11 cellular contexts compared by ENCODE assay signal in the genomic region with DNA sequence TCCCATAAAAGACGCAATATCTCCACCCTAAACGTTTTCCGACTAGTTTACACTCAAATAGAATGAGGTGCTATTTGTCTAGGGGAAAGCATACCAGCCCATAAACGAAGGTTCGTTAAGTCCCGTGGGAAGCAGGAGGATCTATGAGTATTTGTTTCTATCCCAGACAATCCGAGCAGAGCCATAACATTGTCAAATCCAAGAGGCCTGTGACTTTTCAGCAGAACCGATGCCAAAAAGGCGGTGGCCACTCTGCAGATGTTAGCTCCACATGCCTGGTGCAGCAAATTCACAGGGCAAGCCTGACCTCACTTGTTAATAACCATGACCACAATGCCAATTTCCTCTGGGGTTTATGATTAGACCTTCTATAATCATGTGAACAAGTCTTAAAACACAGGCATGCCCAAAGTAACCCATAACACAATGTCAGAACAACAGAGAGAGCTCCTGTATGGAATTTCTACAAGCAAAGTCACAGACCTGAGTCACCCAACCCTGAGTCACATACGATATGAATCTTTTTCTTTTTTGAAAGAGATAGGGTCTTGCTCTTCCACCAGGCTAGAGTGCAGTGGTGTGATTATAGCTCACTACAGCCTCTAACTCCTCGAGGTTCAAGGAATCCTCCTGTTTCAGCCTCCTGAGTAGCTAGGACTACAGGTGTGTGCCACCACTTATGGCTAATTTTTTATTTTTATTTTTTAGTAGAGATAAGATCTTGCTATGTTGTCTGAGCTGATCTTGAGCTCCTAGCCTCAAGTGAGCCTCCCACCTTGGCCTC.
DNase-seq lines count a peak whose midpoint lies in the region; ATAC-seq, FAIRE-seq and TF ChIP-seq lines count a peak whose summit lies in the region.
"Had no signal": no experiment of that assay in that cellular context is flagged by ENCODE, and none has a peak within 500 bp of the region (broad histone marks: within the 10 kb centered on the region; RNA-seq: fewer than 3 reads in every experiment).

No MANE protein-coding gene starts in this region.

- CTCF ChIA-PET in HCT116 (lab: Charles Lee): no interaction called here

- H3K4me1 ChIP-seq in HCT116 (ENCODE audit: control insufficient read depth in 1 of 2, insufficient read depth in 2 of 2, low read length in 2 of 2): peaks cover 40 to 52% of the 10 kb centered on the region in 2 experiments
- peaks cover 49% of the 10 kb centered on the region for H3K4me1 ChIP-seq in astrocyte (ENCODE audit: insufficient read depth, low read length)
- H3K4me1 ChIP-seq in right atrium auricular region: peaks cover 0 to 63% of the 10 kb centered on the region in 2 donors
- H3K4me1 ChIP-seq in skeletal muscle tissue (ENCODE audit: control insufficient read depth in 3 of 3, insufficient read depth in 3 of 3, low read length in 3 of 3): peaks cover 26 to 41% (median 30%) of the 10 kb centered on the region in 3 donors
- H3K4me1 ChIP-seq in endodermal cell (ENCODE audit: control insufficient read depth, insufficient read depth, low read length): no peaks in the 10 kb centered on the region

- peak; percentile 71 for FAIRE-seq in astrocyte (lab: Jason Lieb, UNC)

- peak overlapping the region; percentile 46 for H3K4me3 Mint-ChIP-seq in astrocyte (ENCODE audit: unreplicated experiment)
- H3K4me3 Mint-ChIP-seq in stimulated activated effector memory CD8-positive, alpha-beta T cell treated with anti-CD3 and anti-CD28 coated beads, Interleukin-12 subunit alpha, Interleukin-12 subunit beta, amount 100 ng/mL, for 72 hours: no peak overlapping the region
- no peak overlapping the region for H3K4me3 Mint-ChIP-seq in endodermal cell
- H3K4me3 Mint-ChIP-seq: memory B cell had no signal

- RAD21 ChIA-PET in HCT116 (lab: Charles Lee; ENCODE audit: low non-redundant PET in 1 of 2, low total read pairs in 2 of 2, uncharacterized antibody in 2 of 2, unreplicated experiment in 2 of 2): no interaction called here

- H3K27me3 Mint-ChIP-seq in astrocyte (ENCODE audit: low read depth, unreplicated experiment) (no peaks in the 10 kb centered on the region), endodermal cell (ENCODE audit: insufficient read depth) (no peaks in the 10 kb centered on the region)
- H3K27me3 Mint-ChIP-seq: memory B cell had no signal

- no peaks in the 10 kb centered on the region for H3K27me3 ChIP-seq in HCT116 (ENCODE audit: insufficient read depth, low read length)
- no peaks in the 10 kb centered on the region for H3K27me3 ChIP-seq in astrocyte (ENCODE audit: insufficient read depth, low read length)
- no peaks in the 10 kb centered on the region for H3K27me3 ChIP-seq in right atrium auricular region
- H3K27me3 ChIP-seq in skeletal muscle tissue (ENCODE audit: control insufficient read depth in 3 of 3, insufficient read depth in 3 of 3, low read length in 3 of 3): no peaks in the 10 kb centered on the region
- no peaks in the 10 kb centered on the region for H3K27me3 ChIP-seq in endodermal cell (ENCODE audit: control insufficient read depth, insufficient read depth, low read length, poor library complexity, severe bottlenecking)

- no TSS peak for BruUV-seq in HCT116 (replicated peaks; lab: Mats Ljungman, UMichigan)

- TF ChIP-seq POLR2A in HCT116 (IDR thresholded peaks at IDR 0.05; ENCODE audit: borderline replicate concordance, extremely low read depth, insufficient read depth, insufficient read length): no peak

- H3K4me1 Mint-ChIP-seq in astrocyte (ENCODE audit: low read depth, unreplicated experiment): peaks cover 43% of the 10 kb centered on the region
- H3K4me1 Mint-ChIP-seq in stimulated activated effector memory CD8-positive, alpha-beta T cell treated with anti-CD3 and anti-CD28 coated beads, Interleukin-12 subunit alpha, Interleukin-12 subunit beta, amount 100 ng/mL, for 72 hours: no peaks in the 10 kb centered on the region
- H3K4me1 Mint-ChIP-seq in endodermal cell: peaks cover 4% of the 10 kb centered on the region
- H3K4me1 Mint-ChIP-seq: memory B cell had no signal

- H3K4me3 ChIP-seq in HCT116 (replicated peaks in 1 of 2; ENCODE audit: low read depth in 1 of 2, low read length in 2 of 2) (no peak overlapping the region), astrocyte (ENCODE audit: insufficient read depth, low read depth, low read length) (no peak overlapping the region), right atrium auricular region (no peak overlapping the region), skeletal muscle tissue (ENCODE audit: low read length in 3 of 3) (peak overlapping the region in 1 of 3 donors; percentile 8), endodermal cell (ENCODE audit: low read length) (no peak overlapping the region)

- H3K9ac ChIP-seq in HCT116 (ENCODE audit: low read length) (peak overlapping the region; percentile 53), astrocyte (ENCODE audit: low read length) (peak overlapping the region; percentile 67), skeletal muscle tissue (ENCODE audit: low read depth in 1 of 3, low read length in 3 of 3) (peak overlapping the region in 1 of 3 donors; percentile 5), endodermal cell (ENCODE audit: extremely low read depth, low read length, poor library complexity, severe bottlenecking) (no peak overlapping the region)

- H3K4me2 ChIP-seq in HCT116 (ENCODE audit: low read length): peak overlapping the region; percentile 60
- peak overlapping the region; percentile 53 for H3K4me2 ChIP-seq in astrocyte (ENCODE audit: low read length)

- no peak overlapping the region for H2AFZ ChIP-seq in HCT116 (ENCODE audit: low read depth, low read length, poor library complexity, severe bottlenecking)
- H2AFZ ChIP-seq in astrocyte (ENCODE audit: low read depth, low read length): no peak overlapping the region

- H3K9me3 ChIP-seq in HCT116 (ENCODE audit: control insufficient read depth in 1 of 2, insufficient read depth in 1 of 2, low read depth in 1 of 2, low read length in 2 of 2) (no peaks in the 10 kb centered on the region), astrocyte (ENCODE audit: insufficient read depth, low read depth, low read length) (no peaks in the 10 kb centered on the region), right atrium auricular region (no peaks in the 10 kb centered on the region), skeletal muscle tissue (ENCODE audit: control insufficient read depth in 3 of 3, low read length in 3 of 3) (no peaks in the 10 kb centered on the region), endodermal cell (ENCODE audit: control insufficient read depth, low read length) (no peaks in the 10 kb centered on the region)

- no peaks in the 10 kb centered on the region for H3K36me3 ChIP-seq in HCT116 (ENCODE audit: control insufficient read depth in 1 of 2, insufficient read depth in 2 of 2, low read length in 2 of 2)
- no peaks in the 10 kb centered on the region for H3K36me3 ChIP-seq in astrocyte (ENCODE audit: insufficient read depth, low read length)
- H3K36me3 ChIP-seq in right atrium auricular region: no peaks in the 10 kb centered on the region
- H3K36me3 ChIP-seq in skeletal muscle tissue (ENCODE audit: control insufficient read depth in 3 of 3, insufficient read depth in 3 of 3, low read length in 3 of 3): no peaks in the 10 kb centered on the region
- no peaks in the 10 kb centered on the region for H3K36me3 ChIP-seq in endodermal cell (ENCODE audit: control insufficient read depth, insufficient read depth, low read length)

- no peak for TF ChIP-seq CTCF in HCT116 (IDR thresholded peaks at IDR 0.05 in 2 of 3, conservative IDR thresholded peaks at IDR 0.05 in 1 of 3; ENCODE audit: borderline replicate concordance in 1 of 3, insufficient read depth in 1 of 3, low read depth in 2 of 3, low read length in 2 of 3)
- no peak for TF ChIP-seq CTCF in astrocyte (IDR thresholded peaks at IDR 0.05; ENCODE audit: insufficient read depth, low read depth, low read length)
- no peak for TF ChIP-seq CTCF in right atrium auricular region (IDR thresholded peaks at IDR 0.05)
- TF ChIP-seq CTCF in endodermal cell (conservative IDR thresholded peaks at IDR 0.05): no peak

- H3K27ac ChIP-seq in HCT116 (ENCODE audit: low read depth, low read length): peak overlapping the region; percentile 85
- peak overlapping the region; percentile 91 for H3K27ac ChIP-seq in astrocyte (ENCODE audit: low read depth, low read length)
- H3K27ac ChIP-seq in right atrium auricular region: peak overlapping the region; percentile 65 to 77
- peak overlapping the region; percentile 49 for H3K27ac ChIP-seq in skeletal muscle tissue (ENCODE audit: low read depth, low read length)
- H3K27ac ChIP-seq in endodermal cell (ENCODE audit: low read depth, low read length): no peak overlapping the region

- ATAC-seq in HCT116: peak; percentile 42
- no peak for ATAC-seq in stimulated activated effector memory CD8-positive, alpha-beta T cell treated with anti-CD3 and anti-CD28 coated beads, Interleukin-12 subunit alpha, Interleukin-12 subunit beta, amount 100 ng/mL, for 72 hours
- ATAC-seq in stimulated activated naive CD8-positive, alpha-beta T cell treated with anti-CD3 and anti-CD28 coated beads, Interleukin-15, Interleukin-2, amounts not matched to agents 100 U/mL and 50 U/mL, for 24 hours: no peak

- DNase-seq in HCT116 (ENCODE audit: low read depth, low spot score) (peak; percentile 57), astrocyte (ENCODE audit: low read depth) (peak; percentile 88), right atrium auricular region (ENCODE audit: low spot score) (no peak), endodermal cell (no peak), NCI-H2081 treated with DMSO at 0.1 percent for 48 hours (lab: John Stamatoyannopoulos, UW) (no peak)
- no peak for DNase-seq in stimulated activated effector memory CD8-positive, alpha-beta T cell treated with anti-CD3 and anti-CD28 coated beads, Interleukin-12 subunit alpha, Interleukin-12 subunit beta, amount 100 ng/mL, for 72 hours (ENCODE audit: low spot score in 2 of 2)
- DNase-seq in stimulated activated naive CD8-positive, alpha-beta T cell treated with anti-CD3 and anti-CD28 coated beads, Interleukin-15, Interleukin-2, amounts not matched to agents 100 U/mL and 50 U/mL, for 24 hours: no peak
- DNase-seq: activated T-cell treated with anti-CD3 and anti-CD28 coated beads, Interleukin-2, amount 50 U/mL, for 48 hours; NK-92 treated with Interleukin-12 subunit alpha and Interleukin-12 subunit beta, amount 100 ng/mL, for 24 hours had no signal

- no peaks in the 10 kb centered on the region for H3K9me2 ChIP-seq in HCT116 (ENCODE audit: insufficient read depth)

- POLR2A ChIA-PET in HCT116 (lab: Charles Lee): interaction anchor here (1.7 kb wide), 1 partner anchor 10 kb away, joined by 3 read pairs; no protein-coding TSS in a partner anchor

- H3K36me3 Mint-ChIP-seq in astrocyte (ENCODE audit: low read depth, unreplicated experiment): no peaks in the 10 kb centered on the region
- H3K36me3 Mint-ChIP-seq in stimulated activated effector memory CD8-positive, alpha-beta T cell treated with anti-CD3 and anti-CD28 coated beads, Interleukin-12 subunit alpha, Interleukin-12 subunit beta, amount 100 ng/mL, for 72 hours: no peaks in the 10 kb centered on the region
- peaks cover 2% of the 10 kb centered on the region for H3K36me3 Mint-ChIP-seq in endodermal cell (ENCODE audit: low read depth)
- H3K36me3 Mint-ChIP-seq: memory B cell had no signal

- H3K9me3 Mint-ChIP-seq in astrocyte (ENCODE audit: unreplicated experiment) (no peaks in the 10 kb centered on the region), endodermal cell (no peaks in the 10 kb centered on the region)
- no peaks in the 10 kb centered on the region for H3K9me3 Mint-ChIP-seq in stimulated activated effector memory CD8-positive, alpha-beta T cell treated with anti-CD3 and anti-CD28 coated beads, Interleukin-12 subunit alpha, Interleukin-12 subunit beta, amount 100 ng/mL, for 72 hours
- H3K9me3 Mint-ChIP-seq: memory B cell had no signal

- intact Hi-C loops in HCT116 (cut with micrococcal nuclease): loop anchor here (2.0 kb wide), 1 partner anchor 291 kb away; the partner anchor contains the start of genes KDM1B and TPMT

- WGBS in endodermal cell (ENCODE audit: insufficient coverage in 1 of 2, insufficient read length in 1 of 2), 2 experiments: 95 to 97% methylated on average over 11 of the region's 11 CpGs

- H4K20me1 ChIP-seq in HCT116 (ENCODE audit: insufficient read depth): no peaks in the 10 kb centered on the region
- no peaks in the 10 kb centered on the region for H4K20me1 ChIP-seq in astrocyte (ENCODE audit: insufficient read depth, low read length)

- H3K79me2 ChIP-seq in HCT116 (ENCODE audit: insufficient read depth, low read length): no peaks in the 10 kb centered on the region
- H3K79me2 ChIP-seq in astrocyte (ENCODE audit: insufficient read depth, low read length): peaks cover 3% of the 10 kb centered on the region

- TF ChIP-seq RAD21 in HCT116 (IDR thresholded peaks at IDR 0.05; ENCODE audit: low read depth): no peak

- H3K27ac Mint-ChIP-seq in astrocyte (ENCODE audit: unreplicated experiment): peak overlapping the region; percentile 92
- no peak overlapping the region for H3K27ac Mint-ChIP-seq in stimulated activated effector memory CD8-positive, alpha-beta T cell treated with anti-CD3 and anti-CD28 coated beads, Interleukin-12 subunit alpha, Interleukin-12 subunit beta, amount 100 ng/mL, for 72 hours
- H3K27ac Mint-ChIP-seq in endodermal cell: no peak overlapping the region
- H3K27ac Mint-ChIP-seq: memory B cell had no signal

Comparison
In these comparisons a context has a peak if more than half of its experiments do, and no peak if none do; other contexts are left out.
1. DNase-seq: peak in HCT116 (single experiment) and astrocyte (single experiment); none in right atrium auricular region (single experiment), stimulated activated effector memory CD8-positive, alpha-beta T cell treated with anti-CD3 and anti-CD28 coated beads, Interleukin-12 subunit alpha, Interleukin-12 subunit beta, amount 100 ng/mL, for 72 hours (0 of 2), stimulated activated naive CD8-positive, alpha-beta T cell treated with anti-CD3 and anti-CD28 coated beads, Interleukin-15, Interleukin-2, amounts not matched to agents 100 U/mL and 50 U/mL, for 24 hours (single experiment), endodermal cell (single experiment) and NCI-H2081 treated with DMSO at 0.1 percent for 48 hours (single experiment).